18 cellular contexts compared by ENCODE assay signal in genomic region chr5:110803467-110804326, GRCh38.
"Had no signal": no experiment of that assay in that cellular context is flagged by ENCODE, and none has a peak within 500 bp of the region (broad histone marks: within the 10 kb centered on the region; RNA-seq: fewer than 3 reads in every experiment).

No MANE protein-coding gene starts in this region.

- H3K36me3 ChIP-seq: colonic mucosa, esophagus muscularis mucosa, sigmoid colon, tibial nerve, upper lobe of right lung, vagina had no signal

- H3K4me3 ChIP-seq: colonic mucosa, esophagus muscularis mucosa, sigmoid colon, skin epidermis, testis, tibial nerve, upper lobe of right lung, vagina had no signal

- H3K27ac ChIP-seq: colonic mucosa, esophagus muscularis mucosa, parathyroid adenoma, sigmoid colon, testis, tibial nerve, upper lobe of right lung, vagina had no signal

- DNase-seq: colonic mucosa; dermis blood vessel endothelial cell; foreskin fibroblast; left colon; naive thymus-derived CD4-positive, alpha-beta T cell; nephron progenitor cell; sigmoid colon; stimulated activated CD4-positive, alpha-beta T cell treated with anti-CD3 and anti-CD28 coated beads, Interleukin-2, amount 100 ng/mL, for 24 hours; stimulated activated CD4-positive, alpha-beta T cell treated with anti-CD3 and anti-CD28 coated beads, Interleukin-4, amount 100 ng/mL, for 4 hours; stimulated activated naive B cell treated with anti-CD40 and anti-IgM and Interleukin-4, amounts not matched to agents 10 μg/mL and 1 μg/mL and 100 μg/mL, for 72 hours; stimulated activated naive CD8-positive, alpha-beta T cell treated with anti-CD3 and anti-CD28 coated beads, Interleukin-15, amount 100 ng/mL, for 72 hours; testis; upper lobe of right lung had no signal

- H3K4me1 ChIP-seq: colonic mucosa, esophagus muscularis mucosa, parathyroid adenoma, sigmoid colon, testis, tibial nerve, vagina had no signal

- H3K9ac ChIP-seq: parathyroid adenoma had no signal

- ATAC-seq: left colon; naive thymus-derived CD4-positive, alpha-beta T cell; stimulated activated naive B cell treated with anti-CD40 and anti-IgM and Interleukin-4, amounts not matched to agents 10 μg/mL and 1 μg/mL and 100 μg/mL, for 72 hours; stimulated activated naive CD8-positive, alpha-beta T cell treated with anti-CD3 and anti-CD28 coated beads, Interleukin-15, amount 100 ng/mL, for 72 hours; upper lobe of right lung had no signal

- H3K79me2 ChIP-seq: parathyroid adenoma had no signal

- H3K27me3 ChIP-seq: colonic mucosa, esophagus muscularis mucosa, sigmoid colon, testis, tibial nerve, upper lobe of right lung, vagina had no signal

- H3K9me3 ChIP-seq: colonic mucosa, esophagus muscularis mucosa, testis, upper lobe of right lung, vagina had no signal

- H2AFZ ChIP-seq: parathyroid adenoma had no signal
